In genomic region chr7:136528329-136528728, GRCh38 we compare ENCODE assay signal across 12 cellular contexts.
A peak's percentile ranks its signal among the peaks of the same experiment; 100 is the strongest.
DNase-seq lines count a peak whose midpoint lies in the region; TF ChIP-seq lines count a peak whose summit lies in the region.
"Had no signal": no experiment of that assay in that cellular context is flagged by ENCODE, and none has a peak within 500 bp of the region (broad histone marks: within the 10 kb centered on the region; RNA-seq: fewer than 3 reads in every experiment).

No MANE protein-coding gene starts in this region.

- H3K9ac ChIP-seq in fibroblast of lung (ENCODE audit: insufficient read depth, low read length): no peak overlapping the region

- H3K4me1 ChIP-seq in fibroblast of lung (ENCODE audit: control insufficient read depth, extremely low read depth, insufficient read depth, low read length): no peaks in the 10 kb centered on the region
- H3K4me1 ChIP-seq: thyroid gland had no signal

- no peaks in the 10 kb centered on the region for H3K27me3 ChIP-seq in fibroblast of lung (ENCODE audit: control insufficient read depth, insufficient read depth, low read length)
- H3K27me3 ChIP-seq: thyroid gland had no signal

- no peak overlapping the region for H3K4me3 Mint-ChIP-seq in T-helper 2 cell treated with Interferon-gamma antibody and Interleukin-4, amounts not matched to agents 5 μg/mL and 100 μg/mL, for 36 hours
- H3K4me3 Mint-ChIP-seq: memory B cell had no signal

- H3K36me3 ChIP-seq in fibroblast of lung (ENCODE audit: control insufficient read depth, insufficient read depth, low read length): no peaks in the 10 kb centered on the region
- H3K36me3 ChIP-seq: thyroid gland had no signal

- no peaks in the 10 kb centered on the region for H3K27me3 Mint-ChIP-seq in T-helper 2 cell treated with Interferon-gamma antibody and Interleukin-4, amounts not matched to agents 5 μg/mL and 100 μg/mL, for 36 hours (ENCODE audit: low read depth)
- H3K27me3 Mint-ChIP-seq: memory B cell had no signal

- H3K9me3 ChIP-seq in fibroblast of lung (ENCODE audit: control insufficient read depth, insufficient read depth, low read depth, low read length): no peaks in the 10 kb centered on the region
- H3K9me3 ChIP-seq: thyroid gland had no signal

- H2AFZ ChIP-seq in fibroblast of lung (ENCODE audit: low read length): no peak overlapping the region

- DNase-seq in GM03348 (ENCODE audit: low spot score) (peak; percentile 64), RPMI7951 (ENCODE audit: low read depth) (peak; percentile 84), fibroblast of lung (ENCODE audit: low read depth in 2 of 2) (peak; percentile 73 to 92), retinal pigment epithelial cell (ENCODE audit: low read depth) (peak; percentile 90), SHP77 (lab: John Stamatoyannopoulos, UW) (no peak), NCI-H748 treated with DMSO at 0.1 percent for 48 hours (lab: John Stamatoyannopoulos, UW) (no peak)
- DNase-seq in activated CD4-positive, alpha-beta T cell treated with anti-CD3 and anti-CD28 coated beads, Interleukin-2, amount 50 U/mL, for 1 hour: no peak
- no peak for DNase-seq in T-helper 2 cell treated with Interferon-gamma antibody and Interleukin-4, amounts not matched to agents 5 μg/mL and 100 μg/mL, for 36 hours (ENCODE audit: low spot score)
- DNase-seq: activated T-cell treated with anti-CD3 and anti-CD28 coated beads for 4 hours, retina, thyroid gland had no signal

- no peaks in the 10 kb centered on the region for H4K20me1 ChIP-seq in fibroblast of lung (ENCODE audit: control insufficient read depth, extremely low read depth, insufficient read depth, low read length)

- peaks cover 29% of the 10 kb centered on the region for H3K9me3 Mint-ChIP-seq in T-helper 2 cell treated with Interferon-gamma antibody and Interleukin-4, amounts not matched to agents 5 μg/mL and 100 μg/mL, for 36 hours

- no peaks in the 10 kb centered on the region for H3K4me1 Mint-ChIP-seq in T-helper 2 cell treated with Interferon-gamma antibody and Interleukin-4, amounts not matched to agents 5 μg/mL and 100 μg/mL, for 36 hours (ENCODE audit: low read depth)
- H3K4me1 Mint-ChIP-seq: memory B cell had no signal

- no peak for TF ChIP-seq CTCF in fibroblast of lung (conservative IDR thresholded peaks at IDR 0.05 in 1 of 2, IDR thresholded peaks at IDR 0.05 in 1 of 2; ENCODE audit: low read depth in 1 of 2, low read length in 2 of 2)
- no peak for TF ChIP-seq CTCF in retinal pigment epithelial cell (conservative IDR thresholded peaks at IDR 0.05; ENCODE audit: low read depth, low read length)

- no peak overlapping the region for H3K27ac Mint-ChIP-seq in T-helper 2 cell treated with Interferon-gamma antibody and Interleukin-4, amounts not matched to agents 5 μg/mL and 100 μg/mL, for 36 hours
- H3K27ac Mint-ChIP-seq: memory B cell had no signal

- H3K79me2 ChIP-seq in fibroblast of lung (ENCODE audit: control insufficient read depth, insufficient read depth, low read length): no peaks in the 10 kb centered on the region

- H3K4me2 ChIP-seq in fibroblast of lung (ENCODE audit: extremely low read depth, insufficient read depth, low read length): no peak overlapping the region

- H3K4me3 ChIP-seq in fibroblast of lung (replicated peaks in 1 of 4; ENCODE audit: control extremely low read depth in 1 of 4, insufficient read depth in 1 of 4, low read depth in 3 of 4, low read length in 4 of 4) (no peak overlapping the region), retinal pigment epithelial cell (ENCODE audit: low read length) (no peak overlapping the region)
- H3K4me3 ChIP-seq: thyroid gland had no signal

- no peak overlapping the region for H3K27ac ChIP-seq in fibroblast of lung (ENCODE audit: insufficient read depth, low read length)
- H3K27ac ChIP-seq: thyroid gland had no signal

- H3K36me3 Mint-ChIP-seq in T-helper 2 cell treated with Interferon-gamma antibody and Interleukin-4, amounts not matched to agents 5 μg/mL and 100 μg/mL, for 36 hours (ENCODE audit: low read depth): no peaks in the 10 kb centered on the region
- H3K36me3 Mint-ChIP-seq: memory B cell had no signal

Comparison
In these comparisons a context has a peak if more than half of its experiments do, and no peak if none do; other contexts are left out.
1. DNase-seq: peak in GM03348 (single experiment), RPMI7951 (single experiment), fibroblast of lung (2 of 2) and retinal pigment epithelial cell (single experiment); none in activated CD4-positive, alpha-beta T cell treated with anti-CD3 and anti-CD28 coated beads, Interleukin-2, amount 50 U/mL, for 1 hour (single experiment), SHP77 (0 of 2), NCI-H748 treated with DMSO at 0.1 percent for 48 hours (single experiment) and T-helper 2 cell treated with Interferon-gamma antibody and Interleukin-4, amounts not matched to agents 5 μg/mL and 100 μg/mL, for 36 hours (single experiment).